In genomic region chr19:53879145-53880037, GRCh38 we compare ENCODE assay signal across 8 cellular contexts.
A peak's percentile ranks its signal among the peaks of the same experiment; 100 is the strongest.
DNase-seq lines count a peak whose midpoint lies in the region; ATAC-seq, FAIRE-seq and TF ChIP-seq lines count a peak whose summit lies in the region.

No MANE protein-coding gene starts in this region.

- peaks cover 24% of the 10 kb centered on the region for H3K27me3 ChIP-seq in rectal smooth muscle tissue (ENCODE audit: control insufficient read depth, insufficient read depth, low read length)

- no peak overlapping the region for H3K27ac ChIP-seq in rectal smooth muscle tissue (ENCODE audit: low read depth, low read length)

- DNase-seq in D341Med (ENCODE audit: low spot score) (peak; percentile 98), LoVo (ENCODE audit: low spot score) (peak; percentile 82), T1000 (lab: John Stamatoyannopoulos, UW) (peak; percentile 95), astrocyte of the spinal cord (ENCODE audit: low read depth, low spot score) (peak; percentile 91), hippocampal formation (lab: John Stamatoyannopoulos, UW) (peak; percentile 84 to 89), urothelium cell line (ENCODE audit: low spot score) (peak; percentile 95)

- H3K36me3 ChIP-seq in rectal smooth muscle tissue (ENCODE audit: control insufficient read depth, insufficient read depth, low read length) = peaks cover 1% of the 10 kb centered on the region

- no peak for FAIRE-seq in urothelium cell line (lab: Jason Lieb, UNC)

- peak overlapping the region; percentile 59 for H3K4me3 ChIP-seq in astrocyte of the spinal cord (ENCODE audit: low read depth, low read length)
- H3K4me3 ChIP-seq in rectal smooth muscle tissue (ENCODE audit: low read length) = peak overlapping the region; percentile 68

- no peak for TF ChIP-seq CTCF in astrocyte of the spinal cord (IDR thresholded peaks at IDR 0.05; ENCODE audit: low read depth, low read length)

- in situ Hi-C loops in astrocyte of the spinal cord (cut with HindIII; ENCODE audit: low sequenced_read_pairs) = no loop called here

- ATAC-seq in GM21737 (IDR thresholded peaks at IDR 0.05; ENCODE audit: unreplicated experiment) = peak; percentile 86

- peaks cover 7% of the 10 kb centered on the region for H3K4me1 ChIP-seq in rectal smooth muscle tissue (ENCODE audit: control insufficient read depth, insufficient read depth, low read length)

- H3K9ac ChIP-seq in rectal smooth muscle tissue (ENCODE audit: low read length) = no peak overlapping the region
